25 cellular contexts compared by ENCODE assay signal in the genomic region with DNA sequence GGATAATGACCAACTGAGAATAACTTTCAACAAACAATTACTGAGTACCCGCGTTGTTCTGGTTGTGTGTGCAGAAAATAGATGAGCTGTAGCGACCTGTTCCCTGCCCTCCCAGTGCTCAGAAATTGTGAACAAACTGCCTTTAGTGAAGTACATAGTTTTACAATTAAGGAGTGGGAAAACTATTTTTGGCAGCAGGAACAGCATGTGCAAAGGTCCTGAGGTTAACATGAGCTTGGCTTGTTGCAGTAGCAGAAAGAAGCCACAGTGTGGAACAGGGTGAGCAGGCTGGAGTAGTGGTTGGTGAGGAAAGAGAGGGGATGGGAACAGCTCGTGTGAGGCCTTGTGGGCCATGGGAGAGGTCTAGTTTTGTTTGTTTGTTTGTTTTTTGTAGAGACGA. TPM values are rescaled to one million over a fixed set of nuclear protein-coding genes. Genes with fewer than 3 reads are reported as not detected.
"Had no signal": no experiment of that assay in that cellular context is flagged by ENCODE, and none has a peak within 500 bp of the region (broad histone marks: within the 10 kb centered on the region; RNA-seq: fewer than 3 reads in every experiment).

No MANE protein-coding gene starts in this region.

- H3K36me3 ChIP-seq: gastroesophageal sphincter, heart left ventricle, neutrophil, right atrium auricular region, tibial artery had no signal

- H3K9me3 ChIP-seq: gastroesophageal sphincter, heart left ventricle, neutrophil, right atrium auricular region, testis, tibial artery had no signal

- H3K79me2 ChIP-seq: hepatocyte, parathyroid adenoma had no signal

- H2AFZ ChIP-seq: hepatocyte, parathyroid adenoma had no signal

- DNase-seq: dorsolateral prefrontal cortex; effector CD4-positive, alpha-beta T cell; foreskin fibroblast; heart left ventricle; kidney; naive B cell; stimulated activated CD4-positive, alpha-beta T cell treated with anti-CD3 and anti-CD28 coated beads, Interleukin-2, amount 100 ng/mL, for 24 hours; stimulated activated CD4-positive, alpha-beta T cell treated with anti-CD3 and anti-CD28 coated beads, Interleukin-4, amount 100 ng/mL, for 24 hours; stimulated activated naive CD8-positive, alpha-beta T cell treated with anti-CD3 and anti-CD28 coated beads, Interleukin-15, Interleukin-2, amounts not matched to agents 100 U/mL and 50 U/mL, for 24 hours; substantia nigra; testis; tibial artery had no signal

- H3K4me2 ChIP-seq: hepatocyte had no signal

- ATAC-seq: esophagus mucosa; gastroesophageal sphincter; heart left ventricle; left lobe of liver; sciatic nerve; stimulated activated memory B cell treated with anti-CD40 and anti-IgM and Interleukin-4, amounts not matched to agents 10 μg/mL and 1 μg/mL and 100 μg/mL, for 72 hours; stimulated activated naive CD8-positive, alpha-beta T cell treated with anti-CD3 and anti-CD28 coated beads, Interleukin-15, Interleukin-2, amounts not matched to agents 100 U/mL and 50 U/mL, for 24 hours had no signal

- H3K27me3 ChIP-seq: dorsolateral prefrontal cortex, heart left ventricle, hepatocyte, right atrium auricular region, testis, tibial artery had no signal

- FAIRE-seq: colon, kidney had no signal

- H3K9ac ChIP-seq: parathyroid adenoma had no signal

- H3K4me1 ChIP-seq: gastroesophageal sphincter, heart left ventricle, parathyroid adenoma, right atrium auricular region, testis, tibial artery had no signal

- H3K4me3 ChIP-seq: dorsolateral prefrontal cortex, gastroesophageal sphincter, heart left ventricle, hepatocyte, lung, right atrium auricular region, testis, tibial artery had no signal

- H3K27ac ChIP-seq: dorsolateral prefrontal cortex, epithelial cell of prostate, gastroesophageal sphincter, heart left ventricle, hepatocyte, neutrophil, parathyroid adenoma, right atrium auricular region, testis, tibial artery had no signal

RNA-seq across cellular contexts. Expression of gene RASGRP4, which starts 23.5 kb away (rescaled TPM):
- total RNA-seq: progenitor cell of endocrine pancreas had no signal
- polyA plus RNA-seq: hepatocyte had no signal
